ENCODE assay signal across 3 cellular contexts in the genomic region with DNA sequence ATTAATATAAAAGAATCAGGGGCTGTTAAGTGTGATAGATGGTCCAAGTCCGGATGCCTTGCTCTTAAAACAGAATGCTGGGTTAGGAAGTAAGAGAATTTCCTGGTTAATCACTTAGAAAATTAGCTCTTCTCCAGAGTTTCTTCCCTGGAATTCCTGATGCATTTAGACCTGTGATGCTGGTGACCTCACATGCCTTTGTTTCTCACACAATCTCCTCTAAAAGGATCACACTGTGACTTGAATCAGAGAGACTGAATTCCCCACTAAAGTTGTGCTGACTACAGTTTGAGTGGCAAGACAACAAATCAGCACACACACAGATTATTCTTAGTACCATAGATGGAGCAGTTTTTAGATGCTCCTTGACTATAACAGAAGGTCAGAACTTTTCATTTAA.
A peak's percentile ranks its signal among the peaks of the same experiment; 100 is the strongest.
TF ChIP-seq lines count a peak whose summit lies in the region.

No MANE protein-coding gene starts in this region.

TF ChIP-seq in HCT116, 20 proteins besides CTCF, POLR2A, EP300 and RAD21:
- TF ChIP-seq ELF1 (IDR thresholded peaks at IDR 0.05; ENCODE audit: borderline replicate concordance, low read depth) (no peak), ZNF274 (IDR thresholded peaks at IDR 0.05; ENCODE audit: low read depth, low read length) (no peak), EZH2 (IDR thresholded peaks at IDR 0.05) (no peak), POLR2AphosphoS5 (IDR thresholded peaks at IDR 0.05; ENCODE audit: low read depth, low read length) (no peak), CEBPB (IDR thresholded peaks at IDR 0.05; ENCODE audit: low read depth) (no peak), EZH2phosphoT487 (IDR thresholded peaks at IDR 0.05; ENCODE audit: borderline replicate concordance) (no peak)
TF ChIP-seq in HCT116: peak in this region for 0.

TF ChIP-seq in H1, 55 proteins besides CTCF, POLR2A, EP300 and RAD21:
- TF ChIP-seq, protein P1, sequence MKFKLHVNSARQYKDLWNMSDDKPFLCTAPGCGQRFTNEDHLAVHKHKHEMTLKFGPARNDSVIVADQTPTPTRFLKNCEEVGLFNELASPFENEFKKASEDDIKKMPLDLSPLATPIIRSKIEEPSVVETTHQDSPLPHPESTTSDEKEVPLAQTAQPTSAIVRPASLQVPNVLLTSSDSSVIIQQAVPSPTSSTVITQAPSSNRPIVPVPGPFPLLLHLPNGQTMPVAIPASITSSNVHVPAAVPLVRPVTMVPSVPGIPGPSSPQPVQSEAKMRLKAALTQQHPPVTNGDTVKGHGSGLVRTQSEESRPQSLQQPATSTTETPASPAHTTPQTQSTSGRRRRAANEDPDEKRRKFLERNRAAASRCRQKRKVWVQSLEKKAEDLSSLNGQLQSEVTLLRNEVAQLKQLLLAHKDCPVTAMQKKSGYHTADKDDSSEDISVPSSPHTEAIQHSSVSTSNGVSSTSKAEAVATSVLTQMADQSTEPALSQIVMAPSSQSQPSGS (IDR thresholded peaks at IDR 0.05; ENCODE audit: low read length), result no peak
- TF ChIP-seq GTF2F1 (IDR thresholded peaks at IDR 0.05; ENCODE audit: borderline replicate concordance, low read depth, low read length), result no peak
- no peak for TF ChIP-seq SIRT6 (IDR thresholded peaks at IDR 0.05; ENCODE audit: low read length)
- TF ChIP-seq TEAD4 (IDR thresholded peaks at IDR 0.05; ENCODE audit: low read depth, low read length), result peak; percentile 30; the same call in 1 of the 2 replicates
- no peak for TF ChIP-seq KDM1A (IDR thresholded peaks at IDR 0.05; ENCODE audit: borderline replicate concordance, low read length)
- no peak for TF ChIP-seq BCL11A (IDR thresholded peaks at IDR 0.05; ENCODE audit: low read depth in 2 of 2, low read length in 2 of 2)
TF ChIP-seq in H1: peak in this region for 1.

TF ChIP-seq in neural cell, 6 proteins besides CTCF, POLR2A, EP300 and RAD21:
- TF ChIP-seq MXI1 (conservative IDR thresholded peaks at IDR 0.05; ENCODE audit: poor library complexity, severe bottlenecking), result no peak
- TF ChIP-seq, protein P2, sequence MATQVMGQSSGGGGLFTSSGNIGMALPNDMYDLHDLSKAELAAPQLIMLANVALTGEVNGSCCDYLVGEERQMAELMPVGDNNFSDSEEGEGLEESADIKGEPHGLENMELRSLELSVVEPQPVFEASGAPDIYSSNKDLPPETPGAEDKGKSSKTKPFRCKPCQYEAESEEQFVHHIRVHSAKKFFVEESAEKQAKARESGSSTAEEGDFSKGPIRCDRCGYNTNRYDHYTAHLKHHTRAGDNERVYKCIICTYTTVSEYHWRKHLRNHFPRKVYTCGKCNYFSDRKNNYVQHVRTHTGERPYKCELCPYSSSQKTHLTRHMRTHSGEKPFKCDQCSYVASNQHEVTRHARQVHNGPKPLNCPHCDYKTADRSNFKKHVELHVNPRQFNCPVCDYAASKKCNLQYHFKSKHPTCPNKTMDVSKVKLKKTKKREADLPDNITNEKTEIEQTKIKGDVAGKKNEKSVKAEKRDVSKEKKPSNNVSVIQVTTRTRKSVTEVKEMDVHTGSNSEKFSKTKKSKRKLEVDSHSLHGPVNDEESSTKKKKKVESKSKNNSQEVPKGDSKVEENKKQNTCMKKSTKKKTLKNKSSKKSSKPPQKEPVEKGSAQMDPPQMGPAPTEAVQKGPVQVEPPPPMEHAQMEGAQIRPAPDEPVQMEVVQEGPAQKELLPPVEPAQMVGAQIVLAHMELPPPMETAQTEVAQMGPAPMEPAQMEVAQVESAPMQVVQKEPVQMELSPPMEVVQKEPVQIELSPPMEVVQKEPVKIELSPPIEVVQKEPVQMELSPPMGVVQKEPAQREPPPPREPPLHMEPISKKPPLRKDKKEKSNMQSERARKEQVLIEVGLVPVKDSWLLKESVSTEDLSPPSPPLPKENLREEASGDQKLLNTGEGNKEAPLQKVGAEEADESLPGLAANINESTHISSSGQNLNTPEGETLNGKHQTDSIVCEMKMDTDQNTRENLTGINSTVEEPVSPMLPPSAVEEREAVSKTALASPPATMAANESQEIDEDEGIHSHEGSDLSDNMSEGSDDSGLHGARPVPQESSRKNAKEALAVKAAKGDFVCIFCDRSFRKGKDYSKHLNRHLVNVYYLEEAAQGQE (IDR thresholded peaks at IDR 0.05; ENCODE audit: borderline replicate concordance), result peak; percentile 18
